ENCODE assay signal across 8 cellular contexts in the genomic region with DNA sequence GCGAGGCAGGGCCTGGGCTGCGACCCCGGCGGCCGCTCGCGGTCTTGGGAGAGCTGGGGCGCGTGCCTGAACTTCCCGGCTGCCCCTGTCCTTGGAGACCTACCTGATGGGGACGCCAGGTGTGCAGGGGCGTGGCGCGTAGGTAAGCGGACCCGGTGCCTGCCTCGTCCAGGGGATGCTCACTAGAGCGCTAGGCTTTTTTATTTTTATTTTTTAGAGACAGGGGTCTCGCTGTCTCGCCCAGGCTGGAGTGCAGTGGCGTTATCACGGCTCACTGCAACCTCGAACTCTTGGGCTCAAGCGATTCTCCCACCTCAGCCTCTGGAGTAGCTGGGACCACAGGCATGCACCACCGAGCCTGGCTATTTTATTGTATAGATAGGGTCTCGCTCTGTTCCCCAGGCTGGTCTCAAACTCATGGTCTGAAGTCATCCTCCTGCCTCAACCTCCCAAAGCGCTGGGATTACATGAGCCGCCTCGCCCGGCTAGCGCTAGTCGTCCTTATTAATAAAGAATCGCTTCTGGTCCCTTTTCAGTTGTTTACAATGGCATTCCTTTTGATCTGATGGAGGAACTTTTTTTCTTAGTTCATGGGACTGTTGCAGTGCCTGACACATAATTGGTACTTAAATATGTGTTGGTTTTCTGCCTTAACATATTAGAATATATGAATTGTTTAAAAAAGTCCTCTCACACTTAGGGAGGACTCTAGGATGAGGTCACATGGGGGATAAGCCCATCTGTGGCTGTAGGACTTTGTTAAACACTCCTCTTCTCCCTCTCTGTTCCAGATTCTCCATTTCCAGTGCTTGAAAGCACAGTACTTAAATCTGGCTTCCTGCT. TPM values are rescaled to one million over a fixed set of nuclear protein-coding genes. Genes with fewer than 3 reads are reported as not detected.
A peak's percentile ranks its signal among the peaks of the same experiment; 100 is the strongest.
DNase-seq lines count a peak whose midpoint lies in the region; ATAC-seq and TF ChIP-seq lines count a peak whose summit lies in the region.

No MANE protein-coding gene starts in this region.

- no peaks in the 10 kb centered on the region for H3K27me3 ChIP-seq in NT2/D1 (ENCODE audit: insufficient read depth, insufficient read length)
- H3K27me3 ChIP-seq in ectodermal cell (ENCODE audit: control insufficient read depth, insufficient read depth, low read length, poor library complexity, severe bottlenecking): no peaks in the 10 kb centered on the region
- H3K27me3 ChIP-seq in neural progenitor cell: no peaks in the 10 kb centered on the region

- peak overlapping the region; percentile 94 for H3K4me2 ChIP-seq in neural progenitor cell

- no peak overlapping the region for H2AFZ ChIP-seq in neural progenitor cell (replicated peaks)

- H3K9ac ChIP-seq in NT2/D1 (ENCODE audit: insufficient read length, low read depth) (peak overlapping the region; percentile 79), neural progenitor cell (peak overlapping the region; percentile 64)

- peaks cover 60% of the 10 kb centered on the region for H3K79me2 ChIP-seq in neural progenitor cell (ENCODE audit: low read depth)

- no peak for ATAC-seq in HG03460 (IDR thresholded peaks at IDR 0.05; ENCODE audit: unreplicated experiment)

- peak overlapping the region; percentile 95 for H3K4me3 Mint-ChIP-seq in neural progenitor cell

- H4K20me1 ChIP-seq in neural progenitor cell (ENCODE audit: low read depth): peaks cover 22% of the 10 kb centered on the region

- H3K4me1 ChIP-seq in NT2/D1 (ENCODE audit: insufficient read depth, insufficient read length) (no peaks in the 10 kb centered on the region), ectodermal cell (ENCODE audit: control insufficient read depth, insufficient read depth, low read length) (peaks cover 9% of the 10 kb centered on the region), neural progenitor cell (peaks cover 40% of the 10 kb centered on the region)

- DNase-seq in NT2/D1 (ENCODE audit: low read depth, low spot score) (no peak), neural progenitor cell (ENCODE audit: low spot score) (peak; percentile 9), GM19238 (ENCODE audit: insufficient read length, low spot score) (no peak), NCI-H1048 (lab: John Stamatoyannopoulos, UW) (no peak), cerebellum (ENCODE audit: low spot score) (no peak)

- peak overlapping the region; percentile 98 for H3K27ac ChIP-seq in ectodermal cell (ENCODE audit: insufficient read depth, low read depth, low read length, poor library complexity, severe bottlenecking)
- H3K27ac ChIP-seq in neural progenitor cell: no peak overlapping the region

- H3K4me1 Mint-ChIP-seq in neural progenitor cell: peaks cover 30% of the 10 kb centered on the region

- peaks cover 32% of the 10 kb centered on the region for H3K36me3 Mint-ChIP-seq in neural progenitor cell

- H3K27ac Mint-ChIP-seq in neural progenitor cell: peak overlapping the region; percentile 66

- H3K36me3 ChIP-seq in NT2/D1 (ENCODE audit: insufficient read depth, insufficient read length, low read length) (peaks cover 33% of the 10 kb centered on the region), ectodermal cell (ENCODE audit: control insufficient read depth, insufficient read depth, low read length) (peaks cover 26% of the 10 kb centered on the region), neural progenitor cell (peaks cover 21% of the 10 kb centered on the region)

- no peaks in the 10 kb centered on the region for H3K9me3 Mint-ChIP-seq in neural progenitor cell

- no peaks in the 10 kb centered on the region for H3K27me3 Mint-ChIP-seq in neural progenitor cell (ENCODE audit: insufficient read depth, low read depth)

- no peak for TF ChIP-seq CTCF in neural progenitor cell (IDR thresholded peaks at IDR 0.05)

- TF ChIP-seq POLR2A in GM18951 (IDR thresholded peaks at IDR 0.05; ENCODE audit: extremely low read depth, insufficient read depth, insufficient read length): peak; percentile 50

- H3F3A ChIP-seq in neural progenitor cell (ENCODE audit: low read depth): peaks cover 31% of the 10 kb centered on the region

- no peaks in the 10 kb centered on the region; the same call in 1 of the 2 replicates for H3K9me3 ChIP-seq in NT2/D1 (ENCODE audit: insufficient read depth, low read length)
- H3K9me3 ChIP-seq in ectodermal cell (ENCODE audit: control insufficient read depth, low read length): no peaks in the 10 kb centered on the region
- H3K9me3 ChIP-seq in neural progenitor cell (ENCODE audit: low read depth): no peaks in the 10 kb centered on the region

- 8 to 9% methylated on average over 33 of the region's 33 CpGs for WGBS in ectodermal cell, 2 experiments

- H3K4me3 ChIP-seq in NT2/D1 (ENCODE audit: insufficient read length, low read depth) (peak overlapping the region; percentile 82), ectodermal cell (ENCODE audit: insufficient read depth, low read depth, low read length) (peak overlapping the region; percentile 84), neural progenitor cell (peak overlapping the region; percentile 96)

- in situ Hi-C loops in GM18951 (cut with MboI; ENCODE audit: low sequenced_read_pairs, unreplicated experiment): no loop called here

RNA-seq across cellular contexts. Expression of a gene that starts 0.8 kb away (rescaled TPM):
- polyA plus RNA-seq in ectodermal cell (2013, experiment 1 of 4): 56.3 TPM
- 73.9 TPM for polyA plus RNA-seq in ectodermal cell (2013, experiment 2 of 4)
- polyA plus RNA-seq in ectodermal cell (2013, experiment 3 of 4): 54.7 TPM
- 67.2 TPM for polyA plus RNA-seq in ectodermal cell (2013, experiment 4 of 4)
- 49.9 and 83.1 TPM in 2 replicates for total RNA-seq in neural progenitor cell (ENCODE audit: low replicate concordance)
- 70.5 TPM for total RNA-seq in cerebellum
